In genomic region chr15:66502491-66502890, GRCh38 we compare ENCODE assay signal across 7 cellular contexts. TPM values are rescaled to one million over a fixed set of nuclear protein-coding genes. Genes with fewer than 3 reads are reported as not detected.
A peak's percentile ranks its signal among the peaks of the same experiment; 100 is the strongest.
DNase-seq lines count a peak whose midpoint lies in the region; ATAC-seq, FAIRE-seq and TF ChIP-seq lines count a peak whose summit lies in the region.

No MANE protein-coding gene starts in this region.

- no peak for TF ChIP-seq EP300 in H1 (IDR thresholded peaks at IDR 0.05; ENCODE audit: borderline replicate concordance in 1 of 2, low read depth in 2 of 2, low read length in 2 of 2)

- H3K27ac Mint-ChIP-seq in osteocyte (ENCODE audit: unreplicated experiment): peak overlapping the region; percentile 32

- no peak overlapping the region for H4K91ac ChIP-seq in H1 (replicated peaks; ENCODE audit: insufficient read length, low read length)

- H2AFZ ChIP-seq in OCI-LY3 (ENCODE audit: low read depth, low read length): no peak overlapping the region
- no peak overlapping the region for H2AFZ ChIP-seq in H1 (ENCODE audit: low read length)

- ATAC-seq in GM21576 (IDR thresholded peaks at IDR 0.05; ENCODE audit: unreplicated experiment) (no peak), HG03521 (IDR thresholded peaks at IDR 0.05; ENCODE audit: unreplicated experiment) (no peak)

- DNase-seq in GM12864 (ENCODE audit: low read depth): no peak
- no peak for DNase-seq in H1 (ENCODE audit: low read depth in 1 of 2, low spot score in 2 of 2)
- peak; percentile 13 for DNase-seq in osteocyte (ENCODE audit: extremely low spot score, unreplicated experiment)
- no peak for DNase-seq in NCI-H1436 (lab: John Stamatoyannopoulos, UW)

- no peak overlapping the region for H2BK5ac ChIP-seq in H1 (ENCODE audit: low read depth, low read length)

- CTCF ChIA-PET in H1 (lab: Charles Lee; ENCODE audit: partially characterized antibody): interaction anchor here (0.7 kb wide), 1 partner anchor 589 kb away, joined by 3 read pairs; no protein-coding TSS in a partner anchor

- H2BK15ac ChIP-seq in H1 (ENCODE audit: low read length): no peak overlapping the region

- H2BK12ac ChIP-seq in H1 (ENCODE audit: low read depth, low read length): no peak overlapping the region

- H4K20me1 ChIP-seq in OCI-LY3 (ENCODE audit: insufficient read depth, low read length): peaks cover 32% of the 10 kb centered on the region
- peaks cover 0 to 4% of the 10 kb centered on the region in 2 experiments for H4K20me1 ChIP-seq in H1 (replicated peaks in 1 of 2; ENCODE audit: control insufficient read depth in 1 of 2, insufficient read depth in 2 of 2, low read length in 2 of 2)

- peak overlapping the region; percentile 80 for H3K4me3 ChIP-seq in GM12864 (ENCODE audit: low read depth, low read length)
- peak overlapping the region; percentile 92 for H3K4me3 ChIP-seq in OCI-LY3 (ENCODE audit: low read length)
- H3K4me3 ChIP-seq in H1 (ENCODE audit: extremely low read depth in 1 of 4, insufficient read depth in 2 of 4, low read depth in 3 of 4, low read length in 4 of 4): peak overlapping the region in 3 of 4 experiments; percentile 95 to 100 (median 98); a peak in 5 of 8 replicates

- H3K9me3 ChIP-seq in OCI-LY3 (ENCODE audit: insufficient read depth, low read length) (no peaks in the 10 kb centered on the region), H1 (ENCODE audit: insufficient read depth in 2 of 2, low read depth in 1 of 2, low read length in 1 of 2) (no peaks in the 10 kb centered on the region)

- peaks cover 41% of the 10 kb centered on the region for H3K36me3 Mint-ChIP-seq in osteocyte (ENCODE audit: unreplicated experiment)

- H3K4me3 Mint-ChIP-seq in osteocyte (ENCODE audit: unreplicated experiment): peak overlapping the region; percentile 97

- TF ChIP-seq RAD21 in H1 (IDR thresholded peaks at IDR 0.05 in 1 of 2, conservative IDR thresholded peaks at IDR 0.05 in 1 of 2; ENCODE audit: low read depth in 2 of 2, low read length in 2 of 2): no peak

- H3K23ac ChIP-seq in H1 (ENCODE audit: insufficient read length): no peak overlapping the region

- peaks cover 12% of the 10 kb centered on the region for H3K23me2 ChIP-seq in H1 (ENCODE audit: low read depth, low read length)

- no peak overlapping the region for H4K8ac ChIP-seq in H1 (ENCODE audit: extremely low read depth, insufficient read depth, low read length)

- peak overlapping the region; percentile 99 for H3K9ac ChIP-seq in OCI-LY3 (ENCODE audit: low read length)
- H3K9ac ChIP-seq in H1 (replicated peaks in 1 of 4; ENCODE audit: extremely low read depth in 1 of 4, low read depth in 3 of 4, low read length in 3 of 4): peak overlapping the region in 1 of 4 experiments; percentile 19; a peak in 1 of 7 replicates

- H3K14ac ChIP-seq in H1 (ENCODE audit: insufficient read length): no peak overlapping the region

- peaks cover 44% of the 10 kb centered on the region for H3K4me1 Mint-ChIP-seq in osteocyte (ENCODE audit: unreplicated experiment)

- no peak overlapping the region for H3K18ac ChIP-seq in H1 (ENCODE audit: extremely low read depth, low read length)

- no peak for TF ChIP-seq POLR2A in H1 (IDR thresholded peaks at IDR 0.05; ENCODE audit: control extremely low read depth in 1 of 2, low read depth in 2 of 2, low read length in 2 of 2)

- H3K4ac ChIP-seq in H1 (replicated peaks; ENCODE audit: insufficient read length, low read depth, low read length): no peak overlapping the region

- H3K9me3 Mint-ChIP-seq in osteocyte (ENCODE audit: unreplicated experiment): no peaks in the 10 kb centered on the region

- H3K79me2 ChIP-seq in OCI-LY3 (ENCODE audit: low read length): peaks cover 64% of the 10 kb centered on the region
- H3K79me2 ChIP-seq in H1 (ENCODE audit: control insufficient read depth in 1 of 2, insufficient read depth in 2 of 2, low read length in 2 of 2): peaks cover 18 to 57% of the 10 kb centered on the region in 2 experiments

- H3K36me3 ChIP-seq in OCI-LY3 (replicated peaks; ENCODE audit: low read depth, low read length): peaks cover 61% of the 10 kb centered on the region
- peaks cover 41 to 54% (median 51%) of the 10 kb centered on the region in 4 experiments for H3K36me3 ChIP-seq in H1 (ENCODE audit: control insufficient read depth in 2 of 4, insufficient read depth in 4 of 4, low read length in 3 of 4)

- H4K5ac ChIP-seq in H1 (ENCODE audit: insufficient read length, low read depth, low read length): no peak overlapping the region

- no peak overlapping the region for H2BK20ac ChIP-seq in H1 (ENCODE audit: low read length)

- H3K4me1 ChIP-seq in OCI-LY3 (ENCODE audit: low read length): peaks cover 32% of the 10 kb centered on the region
- peaks cover 0 to 6% (median 5%) of the 10 kb centered on the region in 4 experiments; a peak in 4 of 7 replicates for H3K4me1 ChIP-seq in H1 (replicated peaks in 1 of 4; ENCODE audit: control insufficient read depth in 3 of 4, insufficient read depth in 4 of 4, low read length in 3 of 4)

- WGBS in H1 (ENCODE audit: extremely low coverage in 1 of 2, insufficient coverage in 1 of 2, insufficient read length in 1 of 2, insufficient replicate concordance in 2 of 2, low coverage in 1 of 2, low lambda C conversion rate in 2 of 2, missing lambda C conversion rate in 1 of 2), 2 experiments: 91% methylated on average over 10 of the region's 10 CpGs; no CpG with 5 or more reads in 1 of the 2 experiments

- POLR2A ChIA-PET in H1 (lab: Charles Lee; ENCODE audit: partially characterized antibody): interaction anchor here (0.7 to 4.7 kb wide), 7 partner anchors 12 to 209 kb away, joined by 3 to 52 read pairs (median 4); partner anchors contain the start of gene DIS3L

- no peak overlapping the region for H2AK5ac ChIP-seq in H1 (ENCODE audit: low read depth, low read length)

- H3K27me3 ChIP-seq in OCI-LY3 (ENCODE audit: low read depth, low read length) (no peaks in the 10 kb centered on the region), H1 (replicated peaks in 1 of 4; ENCODE audit: control insufficient read depth in 3 of 4, extremely low read depth in 1 of 4, insufficient read depth in 3 of 4, low read length in 3 of 4) (no peaks in the 10 kb centered on the region)

- TF ChIP-seq CTCF in GM12864 (IDR thresholded peaks at IDR 0.05; ENCODE audit: low read depth, low read length, missing control alignments): no peak
- TF ChIP-seq CTCF in OCI-LY3 (IDR thresholded peaks at IDR 0.05; ENCODE audit: low read depth, low read length): no peak
- no peak for TF ChIP-seq CTCF in H1 (IDR thresholded peaks at IDR 0.05; ENCODE audit: control extremely low read depth in 1 of 3, insufficient read depth in 1 of 3, low read depth in 1 of 3, low read length in 3 of 3)
- TF ChIP-seq CTCF in osteocyte (IDR thresholded peaks at IDR 0.05): no peak

- H2BK120ac ChIP-seq in H1 (replicated peaks; ENCODE audit: low read depth, low read length): no peak overlapping the region

- no peak overlapping the region for H3K56ac ChIP-seq in H1 (replicated peaks; ENCODE audit: insufficient read length, low read depth, low read length)

- no peak for FAIRE-seq in H1 (lab: Jason Lieb, UNC)

- H3K27me3 Mint-ChIP-seq in osteocyte (ENCODE audit: unreplicated experiment): no peaks in the 10 kb centered on the region

- H3K4me2 ChIP-seq in OCI-LY3 (ENCODE audit: low read length): peak overlapping the region; percentile 94
- H3K4me2 ChIP-seq in H1 (ENCODE audit: insufficient read depth in 1 of 2, low read depth in 2 of 2, low read length in 2 of 2): peak overlapping the region; percentile 85 to 93; a peak in 2 of 4 replicates

- H3K27ac ChIP-seq in OCI-LY3 (ENCODE audit: low read length): peak overlapping the region; percentile 83
- no peak overlapping the region for H3K27ac ChIP-seq in H1 (ENCODE audit: low read depth, low read length)

- H3K79me1 ChIP-seq in H1 (ENCODE audit: low read depth, low read length): peaks cover 4% of the 10 kb centered on the region

TF ChIP-seq in H1, 55 proteins besides CTCF, POLR2A, EP300 and RAD21 (continues in another document):
- TF ChIP-seq JUND (IDR thresholded peaks at IDR 0.05; ENCODE audit: low read length): no peak
- TF ChIP-seq MAFK (IDR thresholded peaks at IDR 0.05; ENCODE audit: low read depth, low read length): no peak
- no peak for TF ChIP-seq POU5F1 (IDR thresholded peaks at IDR 0.05; ENCODE audit: low read depth, low read length)
- TF ChIP-seq RBBP5 (IDR thresholded peaks at IDR 0.05; ENCODE audit: borderline replicate concordance, low read depth, low read length): no peak
- TF ChIP-seq BRCA1 (IDR thresholded peaks at IDR 0.05; ENCODE audit: low read depth, low read length): no peak

RNA-seq across cellular contexts. Expression of gene RPL4, which starts 2.2 kb away (rescaled TPM):
- total RNA-seq in H1 (2021; fragmentation: NEBNext Ultra II Directional; extraction: Animal tissue kit (Norgen Biotek cat#: 25700)): 3,886 and 3,950 TPM in 2 replicates
- polyA plus RNA-seq in H1 (2011; rRNA removed): 3,376 and 3,973 TPM in 2 replicates
- 4,765 TPM for polyA plus RNA-seq in H1 (2011; cell fraction: cytosol; rRNA removed)
- polyA plus RNA-seq in H1 (2011; cell fraction: nucleus; rRNA removed): 8,529 TPM
- polyA plus RNA-seq in H1 (2012, experiment 1 of 2): 4,272 to 4,889 TPM (median 4,608 TPM) in 4 replicates
- 1,896 TPM for polyA plus RNA-seq in H1 (2012, experiment 2 of 2)
- polyA plus RNA-seq in H1 (2013, experiment 1 of 2): 2,531 TPM
- 2,570 TPM for polyA plus RNA-seq in H1 (2013, experiment 2 of 2)
- 4,358 and 5,287 TPM in 2 replicates for polyA minus RNA-seq in H1 (2011; rRNA and poly(A)+ RNA removed)
- 1,442 TPM for polyA minus RNA-seq in H1 (2011; cell fraction: cytosol; rRNA and poly(A)+ RNA removed)
- polyA minus RNA-seq in H1 (2011; cell fraction: nucleus; rRNA and poly(A)+ RNA removed): 2,653 TPM
- total RNA-seq in osteocyte: 2,560 and 2,646 TPM in 2 replicates

RNA-seq across cellular contexts. Expression of gene ZWILCH, which starts 2.6 kb away (rescaled TPM):
- 61.5 and 62.8 TPM in 2 replicates for total RNA-seq in H1 (2021; fragmentation: NEBNext Ultra II Directional; extraction: Animal tissue kit (Norgen Biotek cat#: 25700))
- polyA plus RNA-seq in H1 (2011; rRNA removed): 8.8 and 18.1 TPM in 2 replicates
- polyA plus RNA-seq in H1 (2011; cell fraction: cytosol; rRNA removed): 27.2 TPM
- polyA plus RNA-seq in H1 (2011; cell fraction: nucleus; rRNA removed): 17.6 TPM
- polyA plus RNA-seq in H1 (2012, experiment 1 of 2): 27.6 to 50.8 TPM (median 33.3 TPM) in 4 replicates
- polyA plus RNA-seq in H1 (2012, experiment 2 of 2): 2.3 TPM
- polyA plus RNA-seq in H1 (2013, experiment 1 of 2): 40.7 TPM
- polyA plus RNA-seq in H1 (2013, experiment 2 of 2): 37.0 TPM
- 44.8 and 75.5 TPM in 2 replicates for polyA minus RNA-seq in H1 (2011; rRNA and poly(A)+ RNA removed)
- polyA minus RNA-seq in H1 (2011; cell fraction: cytosol; rRNA and poly(A)+ RNA removed): 25.5 TPM
- polyA minus RNA-seq in H1 (2011; cell fraction: nucleus; rRNA and poly(A)+ RNA removed): 36.3 TPM
- 13.7 and 13.8 TPM in 2 replicates for total RNA-seq in osteocyte

RNA-seq across cellular contexts. Expression of gene SNAPC5, which starts 4.9 kb away (rescaled TPM):
- 21.5 and 23.1 TPM in 2 replicates for total RNA-seq in H1 (2021; fragmentation: NEBNext Ultra II Directional; extraction: Animal tissue kit (Norgen Biotek cat#: 25700))
- 12.1 and 18.7 TPM in 2 replicates for polyA plus RNA-seq in H1 (2011; rRNA removed)
- 36.8 TPM for polyA plus RNA-seq in H1 (2011; cell fraction: cytosol; rRNA removed)
- polyA plus RNA-seq in H1 (2011; cell fraction: nucleus; rRNA removed): 11.4 TPM
- 30.1 to 31.9 TPM (median 30.6 TPM) in 4 replicates for polyA plus RNA-seq in H1 (2012, experiment 1 of 2)
- 6.8 TPM for polyA plus RNA-seq in H1 (2012, experiment 2 of 2)
- 18.5 TPM for polyA plus RNA-seq in H1 (2013, experiment 1 of 2)
- polyA plus RNA-seq in H1 (2013, experiment 2 of 2): 17.6 TPM
- polyA minus RNA-seq in H1 (2011; rRNA and poly(A)+ RNA removed): 20.1 and 21.1 TPM in 2 replicates
- 6.3 TPM for polyA minus RNA-seq in H1 (2011; cell fraction: cytosol; rRNA and poly(A)+ RNA removed)
- polyA minus RNA-seq in H1 (2011; cell fraction: nucleus; rRNA and poly(A)+ RNA removed): 14.0 TPM
- 20.8 and 24.8 TPM in 2 replicates for total RNA-seq in osteocyte
